1 cellular context compared by ENCODE assay signal in the genomic region with DNA sequence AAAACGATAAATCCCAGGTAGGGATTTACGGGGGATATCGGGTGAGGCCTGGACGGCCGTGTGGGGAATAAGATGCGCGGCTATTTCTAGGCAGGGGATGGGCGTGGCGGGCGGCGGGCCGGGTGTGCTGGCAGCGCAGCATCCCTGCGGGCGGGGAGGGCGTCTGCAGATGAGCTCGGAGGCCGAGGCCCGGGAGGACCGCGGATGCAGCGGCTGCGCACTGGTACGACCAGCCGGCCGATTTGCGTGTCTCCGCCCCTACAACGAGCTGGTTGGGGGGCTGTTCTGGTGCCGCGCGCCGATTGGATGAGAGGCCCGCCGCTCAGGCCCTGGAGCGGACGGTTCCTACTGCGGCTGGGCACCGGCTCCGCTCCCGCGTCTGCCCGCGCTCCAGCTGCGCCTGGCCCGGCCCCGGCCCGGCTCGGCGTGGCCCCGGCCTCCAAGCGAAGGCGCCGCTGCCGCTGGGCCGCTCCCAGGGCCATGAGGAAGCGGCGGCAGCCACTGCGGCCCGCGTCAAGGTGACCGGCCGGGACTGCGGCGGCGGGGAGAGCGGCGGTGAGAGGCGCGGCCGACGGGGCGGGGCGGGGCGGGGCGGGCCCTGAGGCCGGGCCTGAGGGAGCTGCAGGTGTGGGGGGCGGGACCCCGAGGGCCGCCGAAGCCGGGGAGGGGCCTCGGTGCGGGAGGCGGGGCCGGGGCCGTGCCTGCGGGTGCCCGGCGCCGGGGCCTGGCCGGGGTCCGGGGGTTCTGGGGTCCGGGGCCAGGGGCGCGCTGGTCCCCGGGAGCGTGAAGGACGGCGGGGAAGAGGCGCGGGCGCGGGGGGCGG.
TF ChIP-seq lines count a peak whose summit lies in the region.

A gene with protein sequence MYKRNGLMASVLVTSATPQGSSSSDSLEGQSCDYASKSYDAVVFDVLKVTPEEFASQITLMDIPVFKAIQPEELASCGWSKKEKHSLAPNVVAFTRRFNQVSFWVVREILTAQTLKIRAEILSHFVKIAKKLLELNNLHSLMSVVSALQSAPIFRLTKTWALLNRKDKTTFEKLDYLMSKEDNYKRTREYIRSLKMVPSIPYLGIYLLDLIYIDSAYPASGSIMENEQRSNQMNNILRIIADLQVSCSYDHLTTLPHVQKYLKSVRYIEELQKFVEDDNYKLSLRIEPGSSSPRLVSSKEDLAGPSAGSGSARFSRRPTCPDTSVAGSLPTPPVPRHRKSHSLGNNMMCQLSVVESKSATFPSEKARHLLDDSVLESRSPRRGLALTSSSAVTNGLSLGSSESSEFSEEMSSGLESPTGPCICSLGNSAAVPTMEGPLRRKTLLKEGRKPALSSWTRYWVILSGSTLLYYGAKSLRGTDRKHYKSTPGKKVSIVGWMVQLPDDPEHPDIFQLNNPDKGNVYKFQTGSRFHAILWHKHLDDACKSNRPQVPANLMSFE (plus strand): TSS at position 325 of the 823 bp plus-strand sequence. CDS start 47,508 bp downstream, outside the sequence.

TF ChIP-seq in K562, 482 proteins besides CTCF, POLR2A, EP300 and RAD21 (continued from another document):
- TF ChIP-seq, protein P1, sequence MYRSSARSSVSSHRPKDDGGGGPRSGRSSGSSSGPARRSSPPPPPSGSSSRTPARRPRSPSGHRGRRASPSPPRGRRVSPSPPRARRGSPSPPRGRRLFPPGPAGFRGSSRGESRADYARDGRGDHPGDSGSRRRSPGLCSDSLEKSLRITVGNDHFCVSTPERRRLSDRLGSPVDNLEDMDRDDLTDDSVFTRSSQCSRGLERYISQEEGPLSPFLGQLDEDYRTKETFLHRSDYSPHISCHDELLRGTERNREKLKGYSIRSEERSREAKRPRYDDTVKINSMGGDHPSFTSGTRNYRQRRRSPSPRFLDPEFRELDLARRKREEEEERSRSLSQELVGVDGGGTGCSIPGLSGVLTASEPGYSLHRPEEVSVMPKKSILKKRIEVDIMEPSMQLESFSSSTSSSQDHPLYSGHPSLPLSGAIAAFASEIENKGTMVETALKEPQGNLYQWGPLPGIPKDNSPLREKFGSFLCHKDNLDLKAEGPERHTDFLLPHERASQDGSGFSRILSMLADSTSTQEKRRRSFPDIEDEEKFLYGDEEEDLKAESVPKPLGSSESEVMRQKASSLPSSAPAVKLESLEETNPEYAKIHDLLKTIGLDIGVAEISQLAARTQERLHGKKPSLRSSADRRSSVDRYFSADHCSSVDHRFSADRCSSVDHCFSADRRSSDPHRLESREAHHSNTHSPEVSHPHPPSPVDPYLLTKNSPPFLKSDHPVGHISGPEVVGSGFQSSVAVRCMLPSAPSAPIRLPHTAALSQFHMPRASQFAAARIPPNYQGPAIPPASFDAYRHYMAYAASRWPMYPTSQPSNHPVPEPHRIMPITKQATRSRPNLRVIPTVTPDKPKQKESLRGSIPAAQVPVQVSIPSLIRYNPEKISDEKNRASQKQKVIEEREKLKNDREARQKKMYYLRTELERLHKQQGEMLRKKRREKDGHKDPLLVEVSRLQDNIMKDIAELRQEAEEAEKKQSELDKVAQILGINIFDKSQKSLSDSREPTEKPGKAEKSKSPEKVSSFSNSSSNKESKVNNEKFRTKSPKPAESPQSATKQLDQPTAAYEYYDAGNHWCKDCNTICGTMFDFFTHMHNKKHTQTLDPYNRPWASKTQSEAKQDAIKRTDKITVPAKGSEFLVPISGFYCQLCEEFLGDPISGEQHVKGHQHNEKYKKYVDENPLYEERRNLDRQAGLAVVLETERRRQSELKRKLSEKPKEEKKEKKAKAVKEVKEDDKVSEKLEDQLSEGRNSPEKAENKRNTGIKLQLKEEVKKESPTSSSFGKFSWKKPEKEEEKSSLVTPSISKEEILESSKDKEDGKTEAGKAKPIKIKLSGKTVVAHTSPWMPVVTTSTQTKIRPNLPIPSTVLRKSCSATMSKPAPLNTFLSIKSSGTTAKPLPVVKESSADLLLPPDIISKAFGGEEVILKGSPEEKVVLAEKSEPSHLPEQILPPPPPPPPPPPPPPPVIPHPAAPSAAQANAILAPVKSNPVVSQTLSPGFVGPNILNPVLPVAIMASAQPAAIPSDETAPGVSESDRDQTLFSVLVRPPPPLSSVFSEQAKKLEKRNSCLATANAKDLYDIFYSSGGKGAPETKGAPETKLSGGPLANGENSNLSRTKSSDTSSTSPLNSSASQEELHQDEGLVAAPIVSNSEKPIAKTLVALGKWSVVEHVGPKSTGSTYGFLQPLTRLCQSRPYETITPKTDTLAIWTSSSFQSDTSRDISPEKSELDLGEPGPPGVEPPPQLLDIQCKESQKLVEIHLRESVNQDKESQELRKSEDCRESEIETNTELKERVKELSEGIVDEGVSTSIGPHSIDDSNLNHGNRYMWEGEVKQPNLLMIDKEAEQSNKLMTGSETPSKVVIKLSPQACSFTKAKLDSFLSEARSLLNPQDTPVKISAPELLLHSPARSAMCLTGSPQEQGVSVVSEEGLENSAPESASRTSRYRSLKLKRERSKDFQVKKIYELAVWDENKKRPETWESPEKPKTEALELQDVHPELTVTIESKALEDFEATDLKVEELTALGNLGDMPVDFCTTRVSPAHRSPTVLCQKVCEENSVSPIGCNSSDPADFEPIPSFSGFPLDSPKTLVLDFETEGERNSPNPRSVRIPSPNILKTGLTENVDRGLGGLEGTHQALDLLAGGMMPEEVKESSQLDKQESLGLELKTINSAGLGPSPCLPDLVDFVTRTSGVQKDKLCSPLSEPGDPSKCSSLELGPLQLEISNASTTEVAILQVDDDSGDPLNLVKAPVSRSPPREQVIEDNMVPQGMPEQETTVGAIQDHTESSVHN (IDR thresholded peaks at IDR 0.05; ENCODE audit: borderline replicate concordance in 1 of 2, low read depth in 1 of 2) = no peak
- no peak for TF ChIP-seq HEY1 (CRISPR knock-in tag; IDR thresholded peaks at IDR 0.05; ENCODE audit: borderline replicate concordance)
- TF ChIP-seq ZNF79 (CRISPR knock-in tag; IDR thresholded peaks at IDR 0.05; ENCODE audit: low read depth) = no peak
- TF ChIP-seq RHOXF2B (CRISPR knock-in tag; conservative IDR thresholded peaks at IDR 0.05) = no peak
- TF ChIP-seq HDAC6 (IDR thresholded peaks at IDR 0.05; ENCODE audit: low read depth, low read length) = no peak
- TF ChIP-seq, protein P2, sequence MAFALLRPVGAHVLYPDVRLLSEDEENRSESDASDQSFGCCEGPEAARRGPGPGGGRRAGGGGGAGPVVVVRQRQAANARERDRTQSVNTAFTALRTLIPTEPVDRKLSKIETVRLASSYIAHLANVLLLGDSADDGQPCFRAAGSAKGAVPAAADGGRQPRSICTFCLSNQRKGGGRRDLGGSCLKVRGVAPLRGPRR (CRISPR knock-in tag; IDR thresholded peaks at IDR 0.05) = no peak
- TF ChIP-seq KDM1A (IDR thresholded peaks at IDR 0.05) = peak in 1 of 2 experiments; percentile 40; a peak in 1 of 4 replicates
- TF ChIP-seq, protein P3, sequence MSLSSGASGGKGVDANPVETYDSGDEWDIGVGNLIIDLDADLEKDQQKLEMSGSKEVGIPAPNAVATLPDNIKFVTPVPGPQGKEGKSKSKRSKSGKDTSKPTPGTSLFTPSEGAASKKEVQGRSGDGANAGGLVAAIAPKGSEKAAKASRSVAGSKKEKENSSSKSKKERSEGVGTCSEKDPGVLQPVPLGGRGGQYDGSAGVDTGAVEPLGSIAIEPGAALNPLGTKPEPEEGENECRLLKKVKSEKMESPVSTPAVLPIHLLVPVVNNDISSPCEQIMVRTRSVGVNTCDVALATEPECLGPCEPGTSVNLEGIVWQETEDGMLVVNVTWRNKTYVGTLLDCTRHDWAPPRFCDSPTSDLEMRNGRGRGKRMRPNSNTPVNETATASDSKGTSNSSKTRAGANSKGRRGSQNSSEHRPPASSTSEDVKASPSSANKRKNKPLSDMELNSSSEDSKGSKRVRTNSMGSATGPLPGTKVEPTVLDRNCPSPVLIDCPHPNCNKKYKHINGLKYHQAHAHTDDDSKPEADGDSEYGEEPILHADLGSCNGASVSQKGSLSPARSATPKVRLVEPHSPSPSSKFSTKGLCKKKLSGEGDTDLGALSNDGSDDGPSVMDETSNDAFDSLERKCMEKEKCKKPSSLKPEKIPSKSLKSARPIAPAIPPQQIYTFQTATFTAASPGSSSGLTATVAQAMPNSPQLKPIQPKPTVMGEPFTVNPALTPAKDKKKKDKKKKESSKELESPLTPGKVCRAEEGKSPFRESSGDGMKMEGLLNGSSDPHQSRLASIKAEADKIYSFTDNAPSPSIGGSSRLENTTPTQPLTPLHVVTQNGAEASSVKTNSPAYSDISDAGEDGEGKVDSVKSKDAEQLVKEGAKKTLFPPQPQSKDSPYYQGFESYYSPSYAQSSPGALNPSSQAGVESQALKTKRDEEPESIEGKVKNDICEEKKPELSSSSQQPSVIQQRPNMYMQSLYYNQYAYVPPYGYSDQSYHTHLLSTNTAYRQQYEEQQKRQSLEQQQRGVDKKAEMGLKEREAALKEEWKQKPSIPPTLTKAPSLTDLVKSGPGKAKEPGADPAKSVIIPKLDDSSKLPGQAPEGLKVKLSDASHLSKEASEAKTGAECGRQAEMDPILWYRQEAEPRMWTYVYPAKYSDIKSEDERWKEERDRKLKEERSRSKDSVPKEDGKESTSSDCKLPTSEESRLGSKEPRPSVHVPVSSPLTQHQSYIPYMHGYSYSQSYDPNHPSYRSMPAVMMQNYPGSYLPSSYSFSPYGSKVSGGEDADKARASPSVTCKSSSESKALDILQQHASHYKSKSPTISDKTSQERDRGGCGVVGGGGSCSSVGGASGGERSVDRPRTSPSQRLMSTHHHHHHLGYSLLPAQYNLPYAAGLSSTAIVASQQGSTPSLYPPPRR (CRISPR knock-in tag; IDR thresholded peaks at IDR 0.05; ENCODE audit: borderline replicate concordance) = no peak
- TF ChIP-seq ZC3H11A (IDR thresholded peaks at IDR 0.05; ENCODE audit: low read depth, low read length) = no peak
TF ChIP-seq in K562: peak in this region for 46.
